Comparison of ENCODE assay signal across 15 cellular contexts in the genomic region with DNA sequence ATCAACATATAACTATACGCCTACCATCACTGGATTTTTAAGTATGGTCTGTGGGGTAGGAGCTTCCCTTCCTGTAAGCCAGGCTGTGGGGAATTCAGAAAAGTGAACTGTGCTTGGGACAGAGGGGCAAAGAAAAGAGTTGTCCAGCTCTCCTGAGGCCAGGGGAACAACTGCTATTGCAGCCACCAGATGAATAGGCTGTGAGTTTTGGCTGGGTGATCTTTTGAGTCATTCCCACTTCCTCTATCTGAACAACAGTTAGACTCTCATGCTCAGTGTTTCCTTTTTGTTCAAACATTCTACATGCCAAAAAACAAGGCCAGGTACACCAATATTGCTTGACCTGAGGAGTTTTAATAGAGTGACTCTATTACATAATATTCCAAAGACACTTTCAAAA.
"Had no signal": no experiment of that assay in that cellular context is flagged by ENCODE, and none has a peak within 500 bp of the region (broad histone marks: within the 10 kb centered on the region; RNA-seq: fewer than 3 reads in every experiment).

No MANE protein-coding gene starts in this region.

- H3K27ac ChIP-seq: colonic mucosa, esophagus muscularis mucosa, left lung, thoracic aorta, upper lobe of right lung had no signal

- H3K27me3 ChIP-seq: colonic mucosa, esophagus muscularis mucosa, left lung, upper lobe of right lung had no signal

- H3K36me3 ChIP-seq: colonic mucosa, esophagus muscularis mucosa, left lung, thoracic aorta, upper lobe of right lung had no signal

- H3K4me1 ChIP-seq: colonic mucosa, left lung had no signal

- H3K9me3 ChIP-seq: colonic mucosa, thoracic aorta, upper lobe of right lung had no signal

- DNase-seq: activated B cell treated with CpG ODN at 0.5 μM for 24 hours; activated CD4-positive, alpha-beta memory T cell treated with anti-CD3 and anti-CD28 coated beads, Interleukin-2, amount 10 ng/mL, durations not matched to agents 7 days and 5 days; activated CD4-positive, alpha-beta T cell treated with anti-CD3 and anti-CD28 coated beads for 4 hours; activated CD8-positive, alpha-beta memory T cell treated with anti-CD3 and anti-CD28 coated beads, Interleukin-2, amount 10 ng/mL, durations not matched to agents 7 days and 5 days; amniotic stem cell; colonic mucosa; hypothalamus; islet precursor cell; occipital lobe; posterior cingulate gyrus; stimulated activated naive B cell treated with anti-CD40 and anti-IgM and Interleukin-4, amounts not matched to agents 10 μg/mL and 1 μg/mL and 100 μg/mL, for 72 hours; upper lobe of right lung had no signal

- H3K4me3 ChIP-seq: colonic mucosa, esophagus muscularis mucosa, left lung, thoracic aorta, upper lobe of right lung had no signal

- ATAC-seq: activated CD8-positive, alpha-beta memory T cell treated with anti-CD3 and anti-CD28 coated beads, Interleukin-2, amount 10 ng/mL, durations not matched to agents 7 days and 5 days; left lung; stimulated activated naive B cell treated with anti-CD40 and anti-IgM and Interleukin-4, amounts not matched to agents 10 μg/mL and 1 μg/mL and 100 μg/mL, for 72 hours; upper lobe of right lung had no signal
